In genomic region chr16:4624827-4625616, GRCh38 we compare ENCODE assay signal across 8 cellular contexts. TPM values are rescaled to one million over a fixed set of nuclear protein-coding genes. Genes with fewer than 3 reads are reported as not detected.
DNase-seq lines count a peak whose midpoint lies in the region; ATAC-seq and TF ChIP-seq lines count a peak whose summit lies in the region.

No MANE protein-coding gene starts in this region.

- peak overlapping the region; percentile 93 for H3K27ac Mint-ChIP-seq in endodermal cell

- in situ Hi-C loops in GM13977 (cut with MboI; ENCODE audit: low pct_unique_long_range_greater_than_20kb, low sequenced_read_pairs, unreplicated experiment), result no loop called here

- H3K4me3 ChIP-seq in HEK293 (ENCODE audit: low read depth, low read length), result peak overlapping the region; percentile 97
- H3K4me3 ChIP-seq in endodermal cell (ENCODE audit: low read length), result peak overlapping the region; percentile 86
- H3K4me3 ChIP-seq in mucosa of descending colon, result peak overlapping the region; percentile 87

- H3K4me1 ChIP-seq in HEK293 (ENCODE audit: control insufficient read depth, insufficient read depth, low read length) (no peaks in the 10 kb centered on the region), endodermal cell (ENCODE audit: control insufficient read depth, insufficient read depth, low read length) (peaks cover 3% of the 10 kb centered on the region), mucosa of descending colon (ENCODE audit: low read depth) (peaks cover 13% of the 10 kb centered on the region)

- H3K4me1 Mint-ChIP-seq in endodermal cell, result peaks cover 10% of the 10 kb centered on the region

- peak overlapping the region; percentile 86 for H3K9ac ChIP-seq in endodermal cell (ENCODE audit: extremely low read depth, low read length, poor library complexity, severe bottlenecking)

- ATAC-seq in mucosa of descending colon, result peak; percentile 52

- TF ChIP-seq CTCF in GM13977 (IDR thresholded peaks at IDR 0.05; ENCODE audit: extremely low read depth, insufficient read depth, missing control alignments) (no peak), HEK293 (tag by site-specific recombination; IDR thresholded peaks at IDR 0.05) (no peak), endodermal cell (conservative IDR thresholded peaks at IDR 0.05) (no peak), mucosa of descending colon (IDR thresholded peaks at IDR 0.05) (no peak)

- H3K36me3 ChIP-seq in HEK293 (ENCODE audit: control insufficient read depth in 2 of 2, insufficient read depth in 1 of 2, low read length in 2 of 2), result peaks cover 0 to 12% of the 10 kb centered on the region in 2 experiments; a peak in 2 of 3 replicates
- peaks cover 11% of the 10 kb centered on the region for H3K36me3 ChIP-seq in endodermal cell (ENCODE audit: control insufficient read depth, insufficient read depth, low read length)
- H3K36me3 ChIP-seq in mucosa of descending colon (ENCODE audit: low read depth), result no peaks in the 10 kb centered on the region

- no peaks in the 10 kb centered on the region for H3K27me3 ChIP-seq in endodermal cell (ENCODE audit: control insufficient read depth, insufficient read depth, low read length, poor library complexity, severe bottlenecking)

- CTCF ChIA-PET in HEK293 (lab: Yijun Ruan, JAX), result interaction anchor here (0.6 to 2.2 kb wide), 24 partner anchors 8 to 407 kb away, joined by 3 to 11 read pairs (median 4); no protein-coding TSS in a partner anchor

- H3K36me3 Mint-ChIP-seq in endodermal cell (ENCODE audit: low read depth), result peaks cover 16% of the 10 kb centered on the region

- intact Hi-C loops in mucosa of descending colon (cut with DNase I, micrococcal nuclease), result no loop called here

- H3K9me3 ChIP-seq in HEK293 (ENCODE audit: control insufficient read depth, insufficient read depth, low read depth, low read length) (no peaks in the 10 kb centered on the region), endodermal cell (ENCODE audit: control insufficient read depth, low read length) (no peaks in the 10 kb centered on the region), mucosa of descending colon (no peaks in the 10 kb centered on the region)

- H3K27me3 Mint-ChIP-seq in endodermal cell (ENCODE audit: insufficient read depth), result no peaks in the 10 kb centered on the region

- H3K9me3 Mint-ChIP-seq in endodermal cell, result no peaks in the 10 kb centered on the region

- H3K27ac ChIP-seq in HEK293 (ENCODE audit: extremely low read depth, low read depth, low read length), result peak overlapping the region; percentile 93
- peak overlapping the region; percentile 90 for H3K27ac ChIP-seq in endodermal cell (ENCODE audit: low read depth, low read length)

- WGBS in endodermal cell (ENCODE audit: insufficient coverage in 1 of 2, insufficient read length in 1 of 2), 2 experiments, result 0 to 1% methylated on average over 21 to 82 of the region's 82 CpGs

- DNase-seq in GM13977 (ENCODE audit: low spot score) (peak; percentile 90), NAMALWA (ENCODE audit: low spot score) (peak; percentile 71), endodermal cell (peak; percentile 93), mucosa of descending colon (peak; percentile 81 to 86 (median 82)), NCI-H774 (lab: John Stamatoyannopoulos, UW) (no peak)
- peak; percentile 87 for DNase-seq in activated CD8-positive, alpha-beta memory T cell treated with anti-CD3 and anti-CD28 coated beads for 24 hours
- peak; percentile 48 to 62 for DNase-seq in stimulated activated CD8-positive, alpha-beta memory T cell treated with anti-CD3 and anti-CD28 coated beads, Interleukin-4, amount 100 ng/mL, for 4 hours (ENCODE audit: low read depth in 2 of 2, low spot score in 1 of 2)

- POLR2A ChIA-PET in HEK293 (lab: Yijun Ruan, JAX), result interaction anchor here (1.1 to 3.3 kb wide), 3 partner anchors 10 to 110 kb away, joined by 3 to 31 read pairs (median 5); partner anchors contain the start of genes ANKS3, DNAAF8 and UBALD1

- H3K4me3 Mint-ChIP-seq in endodermal cell, result peak overlapping the region; percentile 86

TF ChIP-seq in HEK293, 187 proteins besides CTCF, POLR2A, EP300 and RAD21 (continues in another document):
- no peak for TF ChIP-seq ZBTB8A (tag by site-specific recombination; IDR thresholded peaks at IDR 0.05)
- no peak for TF ChIP-seq ZNF521 (tag by site-specific recombination; IDR thresholded peaks at IDR 0.05)
- TF ChIP-seq YY1 (tag by site-specific recombination; IDR thresholded peaks at IDR 0.05), result no peak
- peak; percentile 14; the same call in 1 of the 2 replicates for TF ChIP-seq ZNF513 (tag by site-specific recombination; IDR thresholded peaks at IDR 0.05)
- TF ChIP-seq ZBTB17 (tag by site-specific recombination; IDR thresholded peaks at IDR 0.05), result peak; percentile 84
- no peak for TF ChIP-seq AEBP2 (tag by site-specific recombination; IDR thresholded peaks at IDR 0.05; ENCODE audit: borderline replicate concordance)
- peak; percentile 68; the same call in 1 of the 2 replicates for TF ChIP-seq PATZ1 (tag by site-specific recombination; IDR thresholded peaks at IDR 0.05)
- TF ChIP-seq SP7 (tag by site-specific recombination; IDR thresholded peaks at IDR 0.05), result no peak
- TF ChIP-seq ZBTB49 (tag by site-specific recombination; IDR thresholded peaks at IDR 0.05; ENCODE audit: low read depth), result no peak
- TF ChIP-seq HOXD13 (CRISPR knock-in tag; IDR thresholded peaks at IDR 0.05; ENCODE audit: borderline replicate concordance), result 0 out of 2 replicates have a peak, but pooled peaks have one; percentile 24

RNA-seq across cellular contexts. Expression of gene MGRN1, which starts 0.4 kb away (rescaled TPM):
- total RNA-seq in endodermal cell (10 to 100 TPM; 66.9 to 71.4 TPM), mucosa of descending colon (10 to 100 TPM; 72.3 to 80.2 (median 77.0) TPM)
- 52.3 TPM for polyA plus RNA-seq in endodermal cell (2013, experiment 1 of 2)
- 45.0 TPM for polyA plus RNA-seq in endodermal cell (2013, experiment 2 of 2)

RNA-seq across cellular contexts. Expression of gene UBALD1, which starts 10.3 kb away (rescaled TPM):
- total RNA-seq in endodermal cell (10 to 100 TPM; 46.8 to 49.6 TPM), mucosa of descending colon (10 to 100 TPM; 21.3 to 38.8 (median 22.5) TPM)
- 28.8 TPM for polyA plus RNA-seq in endodermal cell (2013, experiment 1 of 2)
- polyA plus RNA-seq in endodermal cell (2013, experiment 2 of 2), result 24.7 TPM
